ENCODE assay signal across 1 cellular context in the genomic region with DNA sequence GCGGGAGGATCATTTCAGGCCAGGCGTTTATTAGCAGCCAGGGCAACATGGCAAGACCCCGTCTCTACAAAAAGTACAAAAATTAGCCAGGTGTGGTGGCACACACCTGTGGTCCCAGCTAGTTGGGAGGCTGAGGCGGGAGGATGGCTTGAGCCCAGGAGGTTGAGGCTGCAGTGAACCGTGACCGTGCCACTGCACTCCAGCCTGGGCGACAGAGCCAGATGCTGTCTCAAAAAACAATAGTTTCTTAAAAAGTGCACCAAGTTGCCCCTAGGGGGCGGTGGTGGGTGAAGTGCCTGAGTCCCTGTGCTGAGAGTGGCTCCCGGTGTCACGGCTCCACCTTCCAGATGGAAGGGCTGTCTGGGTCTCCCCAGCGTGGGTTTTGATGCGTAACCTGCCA.
TF ChIP-seq lines count a peak whose summit lies in the region.

No MANE protein-coding gene starts in this region.

TF ChIP-seq in K562, 482 proteins besides CTCF, POLR2A, EP300 and RAD21:
- TF ChIP-seq SMC3 (conservative IDR thresholded peaks at IDR 0.05; ENCODE audit: insufficient read depth, low read depth, low read length) (0 out of 2 replicates have a peak, but pooled peaks have one; percentile 6), SOX6 (IDR thresholded peaks at IDR 0.05) (0 out of 2 replicates have a peak, but pooled peaks have one; percentile 22), CTCFL (IDR thresholded peaks at IDR 0.05; ENCODE audit: borderline replicate concordance, insufficient read depth, low read depth, low read length, poor library complexity, severe bottlenecking) (peak; percentile 46)
- TF ChIP-seq, protein P1, sequence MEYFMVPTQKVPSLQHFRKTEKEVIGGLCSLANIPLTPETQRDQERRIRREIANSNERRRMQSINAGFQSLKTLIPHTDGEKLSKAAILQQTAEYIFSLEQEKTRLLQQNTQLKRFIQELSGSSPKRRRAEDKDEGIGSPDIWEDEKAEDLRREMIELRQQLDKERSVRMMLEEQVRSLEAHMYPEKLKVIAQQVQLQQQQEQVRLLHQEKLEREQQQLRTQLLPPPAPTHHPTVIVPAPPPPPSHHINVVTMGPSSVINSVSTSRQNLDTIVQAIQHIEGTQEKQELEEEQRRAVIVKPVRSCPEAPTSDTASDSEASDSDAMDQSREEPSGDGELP (CRISPR knock-in tag; IDR thresholded peaks at IDR 0.05; ENCODE audit: borderline replicate concordance): 0 out of 2 replicates have a peak, but pooled peaks have one; percentile 7
TF ChIP-seq in K562: peak in this region for 4; not testable (repeated sequence) for 478.
